ENCODE assay signal across 1 cellular context in genomic region chr22:30614879-30615278, GRCh38.
TF ChIP-seq lines count a peak whose summit lies in the region.

No MANE protein-coding gene starts in this region.

TF ChIP-seq in GM23338, 12 proteins besides CTCF, POLR2A, EP300 and RAD21 (continued from another document):
- TF ChIP-seq ZNF331 (CRISPR knock-in tag; IDR thresholded peaks at IDR 0.05; ENCODE audit: low read depth) (no peak), ZNF114 (CRISPR knock-in tag; IDR thresholded peaks at IDR 0.05) (no peak), ETS1 (IDR thresholded peaks at IDR 0.05) (no peak), POLR2AphosphoS5 (IDR thresholded peaks at IDR 0.05; ENCODE audit: low read depth) (no peak), ZNF462 (CRISPR knock-in tag; IDR thresholded peaks at IDR 0.05) (no peak), JUNB (IDR thresholded peaks at IDR 0.05; ENCODE audit: unreplicated experiment) (no peak), CREB1 (CRISPR knock-in tag; IDR thresholded peaks at IDR 0.05; ENCODE audit: low read depth) (no peak)
